Comparison of ENCODE assay signal across 20 cellular contexts in genomic region chr4:7170012-7170411, GRCh38.
"Had no signal": no experiment of that assay in that cellular context is flagged by ENCODE, and none has a peak within 500 bp of the region (broad histone marks: within the 10 kb centered on the region; RNA-seq: fewer than 3 reads in every experiment).

No MANE protein-coding gene starts in this region.

- H3K4me1 ChIP-seq: gastrocnemius medialis had no signal

- H3K4me3 Mint-ChIP-seq: memory B cell; stimulated activated naive B cell treated with anti-CD40 and anti-IgM and Interleukin-4, amounts not matched to agents 10 μg/mL and 1 μg/mL and 100 μg/mL, for 72 hours had no signal

- H3K27ac ChIP-seq: cardiac muscle cell, dorsolateral prefrontal cortex, gastrocnemius medialis, thoracic aorta, VCaP had no signal

- H3K4me3 ChIP-seq: cardiac muscle cell, dorsolateral prefrontal cortex, gastrocnemius medialis, mucosa of descending colon, thoracic aorta had no signal

- H3K9me3 Mint-ChIP-seq: activated naive CD4-positive, alpha-beta T cell treated with anti-CD3 and anti-CD28 coated beads, Interleukin-2, amount 50 U/mL, for 72 hours had no signal

- H3K36me3 ChIP-seq: cardiac muscle cell, gastrocnemius medialis, thoracic aorta had no signal

- H3K36me3 Mint-ChIP-seq: activated naive CD4-positive, alpha-beta T cell treated with anti-CD3 and anti-CD28 coated beads, Interleukin-2, amount 50 U/mL, for 72 hours; memory B cell; stimulated activated naive B cell treated with anti-CD40 and anti-IgM and Interleukin-4, amounts not matched to agents 10 μg/mL and 1 μg/mL and 100 μg/mL, for 72 hours had no signal

- H3K27me3 ChIP-seq: cardiac muscle cell, dorsolateral prefrontal cortex, gastrocnemius medialis had no signal

- H3K27ac Mint-ChIP-seq: memory B cell; stimulated activated naive B cell treated with anti-CD40 and anti-IgM and Interleukin-4, amounts not matched to agents 10 μg/mL and 1 μg/mL and 100 μg/mL, for 72 hours had no signal

- DNase-seq: activated CD4-positive, alpha-beta T cell treated with anti-CD3 and anti-CD28 coated beads, Interleukin-2, amount 50 U/mL, for 1 hour; activated CD4-positive, CD25-positive, alpha-beta regulatory T cell treated with anti-CD3 and anti-CD28 coated beads, Interleukin-2, amount 50 U/mL, for 72 hours; activated CD8-positive, alpha-beta memory T cell treated with anti-CD3 and anti-CD28 coated beads for 24 hours; activated gamma-delta T cell treated with Interleukin-2 at 50 U/mL for 16 hours; activated T-cell treated with anti-CD3 and anti-CD28 coated beads, Interleukin-2, amount 50 U/mL, for 48 hours; amniotic stem cell; erythroblast; gastrocnemius medialis; left ventricle myocardium superior; mucosa of descending colon; naive B cell; stimulated activated naive B cell treated with anti-CD40 and anti-IgM and Interleukin-4, amounts not matched to agents 10 μg/mL and 1 μg/mL and 100 μg/mL, for 72 hours; SW 1271; T-helper 2 cell had no signal

- H3K9me3 ChIP-seq: gastrocnemius medialis, mucosa of descending colon, thoracic aorta had no signal

- ATAC-seq: activated naive CD4-positive, alpha-beta T cell treated with anti-CD3 and anti-CD28 coated beads, Interleukin-2, amount 50 U/mL, for 72 hours; gastrocnemius medialis; left ventricle myocardium superior; mucosa of descending colon; stimulated activated naive B cell treated with anti-CD40 and anti-IgM and Interleukin-4, amounts not matched to agents 10 μg/mL and 1 μg/mL and 100 μg/mL, for 72 hours had no signal
